In the genomic region with DNA sequence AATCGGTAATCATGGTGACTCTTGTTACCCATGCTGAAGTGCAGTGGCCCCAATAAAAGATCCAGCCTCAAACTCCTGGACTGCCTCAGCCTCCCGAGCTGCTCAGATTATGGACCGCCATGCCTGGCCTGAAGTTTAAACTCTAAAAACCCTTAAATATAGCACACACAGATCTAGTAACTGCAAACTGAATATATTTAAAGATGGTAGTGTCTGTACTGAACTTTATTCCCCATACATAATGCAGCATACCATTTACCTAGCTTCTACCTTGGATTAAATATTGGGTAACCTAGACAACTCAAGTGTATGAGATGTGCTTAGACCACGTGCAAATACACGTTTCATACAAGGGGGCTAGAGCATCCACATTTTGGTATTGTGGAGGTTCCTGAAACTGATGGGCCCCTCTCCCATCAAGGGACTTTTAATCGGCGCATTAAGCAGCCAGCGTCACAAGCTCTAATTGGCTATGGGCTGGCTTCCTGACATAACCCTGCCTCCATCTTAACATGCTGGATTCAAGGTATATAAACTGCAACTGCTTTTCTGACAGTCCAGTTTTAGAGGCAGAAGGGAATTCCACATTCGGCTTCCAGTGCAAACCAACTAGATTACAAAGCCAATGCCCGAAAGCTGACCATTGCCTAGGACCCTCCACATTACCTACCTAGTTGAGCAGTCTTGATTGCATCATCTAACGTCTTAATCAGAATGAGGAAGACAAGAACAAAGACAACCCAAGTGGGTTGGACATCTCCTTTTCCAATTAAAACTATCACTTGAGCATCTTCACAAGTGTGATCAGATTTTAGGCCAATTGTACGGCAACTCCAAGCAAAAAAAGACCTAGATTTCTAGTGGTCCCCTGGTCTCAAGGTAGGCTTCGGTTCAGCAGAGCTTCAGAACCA, we compare ENCODE assay signal across 1 cellular context.
TF ChIP-seq lines count a peak whose summit lies in the region.

No MANE protein-coding gene starts in this region.

TF ChIP-seq in K562, 482 proteins besides CTCF, POLR2A, EP300 and RAD21 (continued from another document):
- TF ChIP-seq CHD4 (IDR thresholded peaks at IDR 0.05; ENCODE audit: insufficient read depth, insufficient replicate concordance, low read depth, low read length, poor library complexity, severe bottlenecking) (no peak), SIX5 (IDR thresholded peaks at IDR 0.05; ENCODE audit: borderline replicate concordance in 1 of 2, insufficient read depth in 1 of 2, low read depth in 1 of 2, low read length in 2 of 2) (no peak), ZKSCAN3 (CRISPR knock-in tag; IDR thresholded peaks at IDR 0.05) (no peak), ARHGAP35 (IDR thresholded peaks at IDR 0.05; ENCODE audit: partially characterized antibody) (peak; percentile 55), ZNF23 (CRISPR knock-in tag; IDR thresholded peaks at IDR 0.05) (peak; percentile 13; the same call in 1 of the 2 replicates), CHD2 (IDR thresholded peaks at IDR 0.05; ENCODE audit: low read depth, low read length) (peak; percentile 72), ZFX (CRISPR knock-in tag; IDR thresholded peaks at IDR 0.05) (no peak), HDAC2 (IDR thresholded peaks at IDR 0.05) (0 out of 2 replicates have a peak, but pooled peaks have one; percentile 19), ZNF551 (CRISPR knock-in tag; IDR thresholded peaks at IDR 0.05) (peak; percentile 79), TSHZ1 (CRISPR knock-in tag; IDR thresholded peaks at IDR 0.05) (no peak), ZNF316 (IDR thresholded peaks at IDR 0.05) (no peak), NFYB (IDR thresholded peaks at IDR 0.05; ENCODE audit: extremely low read depth, insufficient read length) (no peak)
- TF ChIP-seq, protein P1, sequence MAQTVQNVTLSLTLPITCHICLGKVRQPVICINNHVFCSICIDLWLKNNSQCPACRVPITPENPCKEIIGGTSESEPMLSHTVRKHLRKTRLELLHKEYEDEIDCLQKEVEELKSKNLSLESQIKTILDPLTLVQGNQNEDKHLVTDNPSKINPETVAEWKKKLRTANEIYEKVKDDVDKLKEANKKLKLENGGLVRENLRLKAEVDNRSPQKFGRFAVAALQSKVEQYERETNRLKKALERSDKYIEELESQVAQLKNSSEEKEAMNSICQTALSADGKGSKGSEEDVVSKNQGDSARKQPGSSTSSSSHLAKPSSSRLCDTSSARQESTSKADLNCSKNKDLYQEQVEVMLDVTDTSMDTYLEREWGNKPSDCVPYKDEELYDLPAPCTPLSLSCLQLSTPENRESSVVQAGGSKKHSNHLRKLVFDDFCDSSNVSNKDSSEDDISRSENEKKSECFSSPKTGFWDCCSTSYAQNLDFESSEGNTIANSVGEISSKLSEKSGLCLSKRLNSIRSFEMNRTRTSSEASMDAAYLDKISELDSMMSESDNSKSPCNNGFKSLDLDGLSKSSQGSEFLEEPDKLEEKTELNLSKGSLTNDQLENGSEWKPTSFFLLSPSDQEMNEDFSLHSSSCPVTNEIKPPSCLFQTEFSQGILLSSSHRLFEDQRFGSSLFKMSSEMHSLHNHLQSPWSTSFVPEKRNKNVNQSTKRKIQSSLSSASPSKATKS (CRISPR knock-in tag; IDR thresholded peaks at IDR 0.05): no peak; the same call in 1 of the 2 replicates
- TF ChIP-seq, protein P2, sequence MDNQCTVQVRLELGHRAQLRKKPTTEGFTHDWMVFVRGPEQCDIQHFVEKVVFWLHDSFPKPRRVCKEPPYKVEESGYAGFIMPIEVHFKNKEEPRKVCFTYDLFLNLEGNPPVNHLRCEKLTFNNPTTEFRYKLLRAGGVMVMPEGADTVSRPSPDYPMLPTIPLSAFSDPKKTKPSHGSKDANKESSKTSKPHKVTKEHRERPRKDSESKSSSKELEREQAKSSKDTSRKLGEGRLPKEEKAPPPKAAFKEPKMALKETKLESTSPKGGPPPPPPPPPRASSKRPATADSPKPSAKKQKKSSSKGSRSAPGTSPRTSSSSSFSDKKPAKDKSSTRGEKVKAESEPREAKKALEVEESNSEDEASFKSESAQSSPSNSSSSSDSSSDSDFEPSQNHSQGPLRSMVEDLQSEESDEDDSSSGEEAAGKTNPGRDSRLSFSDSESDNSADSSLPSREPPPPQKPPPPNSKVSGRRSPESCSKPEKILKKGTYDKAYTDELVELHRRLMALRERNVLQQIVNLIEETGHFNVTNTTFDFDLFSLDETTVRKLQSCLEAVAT (IDR thresholded peaks at IDR 0.05): no peak
- TF ChIP-seq, protein P3, sequence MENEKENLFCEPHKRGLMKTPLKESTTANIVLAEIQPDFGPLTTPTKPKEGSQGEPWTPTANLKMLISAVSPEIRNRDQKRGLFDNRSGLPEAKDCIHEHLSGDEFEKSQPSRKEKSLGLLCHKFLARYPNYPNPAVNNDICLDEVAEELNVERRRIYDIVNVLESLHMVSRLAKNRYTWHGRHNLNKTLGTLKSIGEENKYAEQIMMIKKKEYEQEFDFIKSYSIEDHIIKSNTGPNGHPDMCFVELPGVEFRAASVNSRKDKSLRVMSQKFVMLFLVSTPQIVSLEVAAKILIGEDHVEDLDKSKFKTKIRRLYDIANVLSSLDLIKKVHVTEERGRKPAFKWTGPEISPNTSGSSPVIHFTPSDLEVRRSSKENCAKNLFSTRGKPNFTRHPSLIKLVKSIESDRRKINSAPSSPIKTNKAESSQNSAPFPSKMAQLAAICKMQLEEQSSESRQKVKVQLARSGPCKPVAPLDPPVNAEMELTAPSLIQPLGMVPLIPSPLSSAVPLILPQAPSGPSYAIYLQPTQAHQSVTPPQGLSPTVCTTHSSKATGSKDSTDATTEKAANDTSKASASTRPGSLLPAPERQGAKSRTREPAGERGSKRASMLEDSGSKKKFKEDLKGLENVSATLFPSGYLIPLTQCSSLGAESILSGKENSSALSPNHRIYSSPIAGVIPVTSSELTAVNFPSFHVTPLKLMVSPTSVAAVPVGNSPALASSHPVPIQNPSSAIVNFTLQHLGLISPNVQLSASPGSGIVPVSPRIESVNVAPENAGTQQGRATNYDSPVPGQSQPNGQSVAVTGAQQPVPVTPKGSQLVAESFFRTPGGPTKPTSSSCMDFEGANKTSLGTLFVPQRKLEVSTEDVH (IDR thresholded peaks at IDR 0.05; ENCODE audit: low read depth, partially characterized antibody): peak; percentile 70
TF ChIP-seq in K562: peak in this region for 122.
